37 cellular contexts compared by ENCODE assay signal in genomic region chr14:28813810-28814209, GRCh38. TPM values are rescaled to one million over a fixed set of nuclear protein-coding genes. Genes with fewer than 3 reads are reported as not detected.
DNase-seq lines count a peak whose midpoint lies in the region; ATAC-seq and TF ChIP-seq lines count a peak whose summit lies in the region.
"Had no signal": no experiment of that assay in that cellular context is flagged by ENCODE, and none has a peak within 500 bp of the region (broad histone marks: within the 10 kb centered on the region; RNA-seq: fewer than 3 reads in every experiment).

No MANE protein-coding gene starts in this region.

- ATAC-seq in natural killer cell, result no peak
- ATAC-seq: activated CD4-positive, alpha-beta T cell treated with anti-CD3 and anti-CD28 coated beads for 36 hours; activated CD8-positive, alpha-beta T cell treated with anti-CD3 and anti-CD28 coated beads for 36 hours; HCT116; heart left ventricle; lower lobe of right lung; naive thymus-derived CD4-positive, alpha-beta T cell; sciatic nerve had no signal

- H3K9me3 Mint-ChIP-seq in natural killer cell, result peaks cover 9 to 11% of the 10 kb centered on the region in 2 donors

- intact Hi-C loops in natural killer cell (cut with micrococcal nuclease), result no loop called here

- DNase-seq in NCI-H446 treated with DMSO at 0.1 percent for 48 hours (lab: John Stamatoyannopoulos, UW), result peak; percentile 23
- no peak for DNase-seq in NCI-H446 (lab: John Stamatoyannopoulos, UW)
- DNase-seq in HS-5 (ENCODE audit: low read depth), result peak; percentile 18
- DNase-seq in amniotic epithelial cell (ENCODE audit: low read depth), result peak; percentile 15
- peak; percentile 2 to 4 for DNase-seq in foreskin fibroblast
- no peak for DNase-seq in GM10266 (ENCODE audit: extremely low spot score)
- no peak for DNase-seq in natural killer cell
- no peak for DNase-seq in NCI-H1930 (lab: John Stamatoyannopoulos, UW)
- DNase-seq: 8988T; activated CD4-positive, alpha-beta T cell treated with anti-CD3 and anti-CD28 coated beads for 36 hours; activated CD8-positive, alpha-beta memory T cell treated with anti-CD3 and anti-CD28 coated beads, Interleukin-2, amount 50 U/mL, for 48 hours; activated CD8-positive, alpha-beta T cell treated with anti-CD3 and anti-CD28 coated beads for 36 hours; activated naive CD4-positive, alpha-beta T cell treated with anti-CD3 and anti-CD28 coated beads, Interleukin-2, amount 10 ng/mL, durations not matched to agents 7 days and 5 days; amniotic stem cell; Caco-2; DMS79; effector CD8-positive, alpha-beta T cell; foreskin melanocyte; heart left ventricle; IMR-90; lower lobe of right lung; naive thymus-derived CD4-positive, alpha-beta T cell; NCI-H1092; NCI-H2029 treated with DMSO at 0.1 percent for 48 hours; NCI-H2227 treated with DMSO at 0.1 percent for 48 hours; NCI-H69; nucleus accumbens; SJCRH30; stimulated activated CD4-positive, alpha-beta T cell treated with anti-CD3 and anti-CD28 coated beads, Interleukin-4, amount 100 ng/mL, for 24 hours; SW 1271; thyroid gland; uterus had no signal

- no peaks in the 10 kb centered on the region for H3K27me3 Mint-ChIP-seq in natural killer cell (ENCODE audit: low read depth in 2 of 2)
- H3K27me3 Mint-ChIP-seq: activated CD4-positive, alpha-beta T cell treated with anti-CD3 and anti-CD28 coated beads for 36 hours; activated CD8-positive, alpha-beta T cell treated with anti-CD3 and anti-CD28 coated beads for 36 hours; activated naive CD4-positive, alpha-beta T cell treated with anti-CD3 and anti-CD28 coated beads, Interleukin-2, amount 10 ng/mL, durations not matched to agents 7 days and 5 days; naive thymus-derived CD4-positive, alpha-beta T cell; progenitor cell of endocrine pancreas had no signal

- H3K27ac Mint-ChIP-seq in natural killer cell, result no peak overlapping the region
- H3K27ac Mint-ChIP-seq: activated CD4-positive, alpha-beta T cell treated with anti-CD3 and anti-CD28 coated beads for 36 hours; activated CD8-positive, alpha-beta T cell treated with anti-CD3 and anti-CD28 coated beads for 36 hours; activated naive CD4-positive, alpha-beta T cell treated with anti-CD3 and anti-CD28 coated beads, Interleukin-2, amount 10 ng/mL, durations not matched to agents 7 days and 5 days; CD14-positive monocyte; naive thymus-derived CD4-positive, alpha-beta T cell; progenitor cell of endocrine pancreas had no signal

- no peak overlapping the region for H3K4me3 Mint-ChIP-seq in natural killer cell
- H3K4me3 Mint-ChIP-seq: activated CD4-positive, alpha-beta T cell treated with anti-CD3 and anti-CD28 coated beads for 36 hours; activated CD8-positive, alpha-beta T cell treated with anti-CD3 and anti-CD28 coated beads for 36 hours; activated naive CD4-positive, alpha-beta T cell treated with anti-CD3 and anti-CD28 coated beads, Interleukin-2, amount 10 ng/mL, durations not matched to agents 7 days and 5 days; CD14-positive monocyte; naive thymus-derived CD4-positive, alpha-beta T cell had no signal

- TF ChIP-seq CTCF in foreskin fibroblast (IDR thresholded peaks at IDR 0.05; ENCODE audit: low read depth, low read length), result no peak
- TF ChIP-seq CTCF in GM10266 (IDR thresholded peaks at IDR 0.05; ENCODE audit: control insufficient read depth, insufficient read depth, low read depth, missing control alignments), result no peak
- no peak for TF ChIP-seq CTCF in natural killer cell (IDR thresholded peaks at IDR 0.05)

- no peak overlapping the region for H3K4me3 ChIP-seq in foreskin fibroblast (ENCODE audit: low read depth in 1 of 2, low read length in 2 of 2)
- H3K4me3 ChIP-seq: breast epithelium, heart left ventricle, lower lobe of right lung, SJCRH30, thyroid gland, uterus had no signal

- no peaks in the 10 kb centered on the region for H3K4me1 Mint-ChIP-seq in natural killer cell
- H3K4me1 Mint-ChIP-seq: activated CD4-positive, alpha-beta T cell treated with anti-CD3 and anti-CD28 coated beads for 36 hours; activated naive CD4-positive, alpha-beta T cell treated with anti-CD3 and anti-CD28 coated beads, Interleukin-2, amount 10 ng/mL, durations not matched to agents 7 days and 5 days; CD14-positive monocyte; naive thymus-derived CD4-positive, alpha-beta T cell had no signal

- no peaks in the 10 kb centered on the region for H3K36me3 Mint-ChIP-seq in natural killer cell
- H3K36me3 Mint-ChIP-seq: activated naive CD4-positive, alpha-beta T cell treated with anti-CD3 and anti-CD28 coated beads, Interleukin-2, amount 10 ng/mL, durations not matched to agents 7 days and 5 days; CD14-positive monocyte; naive thymus-derived CD4-positive, alpha-beta T cell had no signal

RNA-seq across cellular contexts. Expression of gene FOXG1, which starts 47.2 kb away (rescaled TPM):
- total RNA-seq in natural killer cell, result not detected
- total RNA-seq: activated CD4-positive, alpha-beta T cell treated with anti-CD3 and anti-CD28 coated beads for 36 hours; activated CD8-positive, alpha-beta T cell treated with anti-CD3 and anti-CD28 coated beads for 36 hours; breast epithelium; Caco-2; heart left ventricle; IMR-90; lower lobe of right lung; naive thymus-derived CD4-positive, alpha-beta T cell; uterus had no signal

Comparison
In these comparisons a context has a peak if more than half of its experiments do, and no peak if none do; other contexts are left out.
1. DNase-seq: peak in NCI-H446 treated with DMSO at 0.1 percent for 48 hours (single experiment), HS-5 (single experiment), amniotic epithelial cell (single experiment) and foreskin fibroblast (2 of 2); none in NCI-H446 (0 of 2), GM10266 (single experiment), natural killer cell (single experiment) and NCI-H1930 (0 of 2).